Comparison of ENCODE assay signal across 2 cellular contexts in genomic region chr22:38141574-38141973, GRCh38.
TF ChIP-seq lines count a peak whose summit lies in the region.

No MANE protein-coding gene starts in this region.

TF ChIP-seq in liver, 16 proteins besides CTCF, POLR2A, EP300 and RAD21:
- TF ChIP-seq SP1 (IDR thresholded peaks at IDR 0.05) (no peak), REST (IDR thresholded peaks at IDR 0.05) (peak; percentile 38)

TF ChIP-seq in HepG2, 621 proteins besides CTCF, POLR2A, EP300 and RAD21:
- no peak for TF ChIP-seq NKX3-1 (CRISPR knock-in tag; IDR thresholded peaks at IDR 0.05)
- TF ChIP-seq ZNF230 (CRISPR knock-in tag; IDR thresholded peaks at IDR 0.05) = no peak
- TF ChIP-seq TCF7 (IDR thresholded peaks at IDR 0.05; ENCODE audit: low read depth) = no peak
- no peak for TF ChIP-seq ZNF75D (CRISPR knock-in tag; IDR thresholded peaks at IDR 0.05; ENCODE audit: borderline replicate concordance)
- TF ChIP-seq RBAK (CRISPR knock-in tag; IDR thresholded peaks at IDR 0.05) = no peak
- no peak for TF ChIP-seq GABPB1 (CRISPR knock-in tag; IDR thresholded peaks at IDR 0.05)
- TF ChIP-seq ZNF326 (CRISPR knock-in tag; IDR thresholded peaks at IDR 0.05; ENCODE audit: borderline replicate concordance) = no peak
- TF ChIP-seq DMTF1 (CRISPR knock-in tag; IDR thresholded peaks at IDR 0.05) = no peak
